In the genomic region with DNA sequence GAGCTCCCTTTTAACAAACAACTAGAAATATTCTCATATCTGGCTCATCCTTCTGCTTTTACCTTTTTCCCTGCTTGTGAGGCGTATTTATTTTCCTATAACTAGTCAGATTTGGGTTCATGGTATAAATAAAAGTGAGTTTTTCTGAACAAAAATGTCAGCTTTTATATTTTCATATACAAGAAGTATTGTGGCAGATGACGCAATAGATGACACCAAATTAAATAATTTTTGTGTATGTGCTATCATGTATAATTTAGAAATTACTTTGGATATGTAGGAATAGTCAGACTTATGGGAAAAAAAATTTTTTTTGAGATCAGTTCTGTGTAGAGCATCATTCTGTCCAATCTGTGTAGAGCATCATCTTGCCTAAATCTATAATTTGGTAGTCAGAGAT, we compare ENCODE assay signal across 8 cellular contexts. TPM values are rescaled to one million over a fixed set of nuclear protein-coding genes. Genes with fewer than 3 reads are reported as not detected.
"Had no signal": no experiment of that assay in that cellular context is flagged by ENCODE, and none has a peak within 500 bp of the region (broad histone marks: within the 10 kb centered on the region; RNA-seq: fewer than 3 reads in every experiment).

No MANE protein-coding gene starts in this region.

- H3K27ac ChIP-seq: GM23248 had no signal

- H3K4me1 ChIP-seq: HAP-1 had no signal

- H2AFZ ChIP-seq: GM23248 had no signal

- DNase-seq: GOT3, H7, HFFc6, KBM-7 had no signal

- H3K36me3 ChIP-seq: HAP-1 had no signal

- H3K4me3 ChIP-seq: GM23248, HAP-1 had no signal

- FAIRE-seq: HTR-8/SVneo had no signal

- H3K9ac ChIP-seq: GM23248 had no signal

- H3K9me3 ChIP-seq: HAP-1 had no signal

RNA-seq across cellular contexts. Expression of a gene that starts 45.7 kb away (rescaled TPM):
- total RNA-seq: HT-29 had no signal
- polyA plus RNA-seq: GM23248 had no signal
